ENCODE assay signal across 8 cellular contexts in the genomic region with DNA sequence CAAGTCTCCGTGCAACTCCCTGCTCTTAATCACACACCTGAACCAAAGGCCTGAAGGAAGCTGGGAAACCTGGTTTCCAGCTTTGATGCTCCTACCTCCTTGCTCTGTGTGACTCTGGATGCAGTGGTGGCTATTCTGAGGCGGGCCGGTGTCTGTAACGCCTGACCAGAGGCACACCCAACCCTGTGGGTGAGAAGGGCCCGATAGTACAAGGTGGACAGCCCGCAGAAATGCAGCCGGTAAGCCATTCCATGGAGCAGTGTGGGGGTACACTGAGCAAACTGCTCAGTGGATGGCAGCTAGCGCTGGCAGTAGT. TPM values are rescaled to one million over a fixed set of nuclear protein-coding genes. Genes with fewer than 3 reads are reported as not detected.
DNase-seq lines count a peak whose midpoint lies in the region; ATAC-seq and TF ChIP-seq lines count a peak whose summit lies in the region.

No MANE protein-coding gene starts in this region.

- no peaks in the 10 kb centered on the region for H3K9me3 Mint-ChIP-seq in activated naive CD4-positive, alpha-beta T cell treated with anti-CD3 and anti-CD28 coated beads for 36 hours
- H3K9me3 Mint-ChIP-seq in brain (no peaks in the 10 kb centered on the region), mesothelial cell of epicardium (no peaks in the 10 kb centered on the region)

- TF ChIP-seq CTCF in brain (conservative IDR thresholded peaks at IDR 0.05) (no peak), mesothelial cell of epicardium (IDR thresholded peaks at IDR 0.05; ENCODE audit: unreplicated experiment) (no peak), transverse colon (IDR thresholded peaks at IDR 0.05) (no peak)

- DNase-seq in activated naive CD4-positive, alpha-beta T cell treated with anti-CD3 and anti-CD28 coated beads for 36 hours: no peak
- DNase-seq in activated naive CD4-positive, alpha-beta T cell treated with Interleukin-2 at 50 U/mL for 16 hours: no peak
- DNase-seq in mesothelial cell of epicardium (ENCODE audit: low spot score in 2 of 2, unreplicated experiment in 2 of 2): no peak
- no peak for DNase-seq in transverse colon
- no peak for DNase-seq in stimulated activated CD4-positive, alpha-beta T cell treated with anti-CD3 and anti-CD28 coated beads, Interleukin-4, amount 100 ng/mL, for 24 hours
- DNase-seq in COLO829 (ENCODE audit: low spot score): no peak

- peak overlapping the region in 2 of 4 donors; percentile 40 to 42 for H3K4me3 ChIP-seq in transverse colon

- CTCF ChIA-PET in activated naive CD4-positive, alpha-beta T cell treated with anti-CD3 and anti-CD28 coated beads for 36 hours (lab: Charles Lee): interaction anchor here (0.6 to 8.1 kb wide), 8 partner anchors 9 to 153 kb away, joined by 3 to 93 read pairs (median 6); no protein-coding TSS in a partner anchor

- WGBS in transverse colon (ENCODE audit: low coverage in 1 of 2), 2 donors: 55% methylated on average over 8 of the region's 8 CpGs; no CpG with 5 or more reads in 1 of the 2 donors

- TF ChIP-seq EP300 in transverse colon (IDR thresholded peaks at IDR 0.05; ENCODE audit: low read depth): no peak

- H3K4me1 ChIP-seq in transverse colon: peaks cover 74 to 96% (median 85%) of the 10 kb centered on the region in 4 donors

- no peaks in the 10 kb centered on the region for H3K9me3 ChIP-seq in transverse colon

- peak overlapping the region; percentile 60 for H3K4me3 Mint-ChIP-seq in activated naive CD4-positive, alpha-beta T cell treated with anti-CD3 and anti-CD28 coated beads for 36 hours
- H3K4me3 Mint-ChIP-seq in brain (peak overlapping the region; percentile 50 to 72 (median 66)), mesothelial cell of epicardium (peak overlapping the region; percentile 40)

- H3K4me1 Mint-ChIP-seq in activated naive CD4-positive, alpha-beta T cell treated with anti-CD3 and anti-CD28 coated beads for 36 hours (ENCODE audit: low read depth): peaks cover 13% of the 10 kb centered on the region
- H3K4me1 Mint-ChIP-seq in brain (peaks cover 97% of the 10 kb centered on the region), mesothelial cell of epicardium (peaks cover 81% of the 10 kb centered on the region)

- no peak overlapping the region for H3K27ac Mint-ChIP-seq in activated naive CD4-positive, alpha-beta T cell treated with anti-CD3 and anti-CD28 coated beads for 36 hours
- H3K27ac Mint-ChIP-seq in brain: peak overlapping the region; percentile 95 to 99 (median 98)
- H3K27ac Mint-ChIP-seq in mesothelial cell of epicardium: peak overlapping the region; percentile 66

- H3K27me3 Mint-ChIP-seq in activated naive CD4-positive, alpha-beta T cell treated with anti-CD3 and anti-CD28 coated beads for 36 hours (ENCODE audit: low read depth): no peaks in the 10 kb centered on the region
- H3K27me3 Mint-ChIP-seq in brain (no peaks in the 10 kb centered on the region), mesothelial cell of epicardium (ENCODE audit: low read depth) (no peaks in the 10 kb centered on the region)

- intact Hi-C loops in activated naive CD4-positive, alpha-beta T cell treated with anti-CD3 and anti-CD28 coated beads for 36 hours (cut with micrococcal nuclease): loop anchor here (1.0 kb wide), 3 partner anchors 38 to 95 kb away; no protein-coding TSS in a partner anchor
- intact Hi-C loops in transverse colon (cut with DNase I; ENCODE audit: low total_unique reads): no loop called here

- no peak for ATAC-seq in HG03175 (IDR thresholded peaks at IDR 0.05; ENCODE audit: unreplicated experiment)

- no peaks in the 10 kb centered on the region for H3K36me3 ChIP-seq in transverse colon

- no peaks in the 10 kb centered on the region for H3K36me3 Mint-ChIP-seq in activated naive CD4-positive, alpha-beta T cell treated with anti-CD3 and anti-CD28 coated beads for 36 hours (ENCODE audit: low read depth)
- H3K36me3 Mint-ChIP-seq in brain (no peaks in the 10 kb centered on the region), mesothelial cell of epicardium (no peaks in the 10 kb centered on the region)

- no peak for TF ChIP-seq POLR2A in transverse colon (IDR thresholded peaks at IDR 0.05)

- in situ Hi-C loops in transverse colon (cut with MboI; ENCODE audit: low pct_ligation_motif_present in 1 of 4, low pct_unique_long_range_greater_than_20kb in 1 of 4, low sequenced_read_pairs in 3 of 4): no loop called here

- no peaks in the 10 kb centered on the region for H3K27me3 ChIP-seq in transverse colon

- peak overlapping the region; percentile 82 to 95 (median 92) for H3K27ac ChIP-seq in transverse colon

RNA-seq across cellular contexts. Expression of gene AHDC1, which starts 36.1 kb away (rescaled TPM):
- 10 to 100 TPM in 1 of 2 experiments, 1 to 10 TPM in 1; 7.7 to 10.1 TPM for total RNA-seq in activated naive CD4-positive, alpha-beta T cell treated with anti-CD3 and anti-CD28 coated beads for 36 hours
- 48.8 TPM for polyA plus RNA-seq in brain (ENCODE audit: insufficient read depth, low read depth, low replicate concordance)
- total RNA-seq in mesothelial cell of epicardium (71.4 to 73.5 TPM (median 72.1 TPM) in 3 replicates), transverse colon (10 to 100 TPM; 11.7 to 34.4 (median 21.3) TPM)
